Comparison of ENCODE assay signal across 11 cellular contexts in genomic region chr2:206423147-206423546, GRCh38. TPM values are rescaled to one million over a fixed set of nuclear protein-coding genes. Genes with fewer than 3 reads are reported as not detected.
DNase-seq lines count a peak whose midpoint lies in the region; ATAC-seq, FAIRE-seq and TF ChIP-seq lines count a peak whose summit lies in the region.
"Had no signal": no experiment of that assay in that cellular context is flagged by ENCODE, and none has a peak within 500 bp of the region (broad histone marks: within the 10 kb centered on the region; RNA-seq: fewer than 3 reads in every experiment).

No MANE protein-coding gene starts in this region.

- no peaks in the 10 kb centered on the region for H3K36me3 ChIP-seq in CD8-positive, alpha-beta T cell (ENCODE audit: insufficient read depth, low read length)

- no peak for TF ChIP-seq CTCF in RWPE1 (conservative IDR thresholded peaks at IDR 0.05; ENCODE audit: low read depth)
- TF ChIP-seq CTCF in CD8-positive, alpha-beta T cell (IDR thresholded peaks at IDR 0.05), result no peak

- no peak overlapping the region for H3K4me3 ChIP-seq in CD8-positive, alpha-beta T cell (ENCODE audit: low read depth, low read length)

- no peak overlapping the region for H3K27ac ChIP-seq in RWPE1
- no peak overlapping the region for H3K27ac ChIP-seq in CD8-positive, alpha-beta T cell (ENCODE audit: low read depth, low read length)

- ATAC-seq in HG02571 (IDR thresholded peaks at IDR 0.05; ENCODE audit: unreplicated experiment), result peak; percentile 56
- no peak for ATAC-seq in CD8-positive, alpha-beta T cell
- ATAC-seq: naive thymus-derived CD4-positive, alpha-beta T cell had no signal

- FAIRE-seq in GM12892 (lab: Jason Lieb, UNC), result peak; percentile 51

- CTCF ChIA-PET in RWPE1 (lab: Yijun Ruan, JAX), result interaction anchor here (0.6 kb wide), 1 partner anchor 180 kb away, joined by 3 read pairs; no protein-coding TSS in a partner anchor
- CTCF ChIA-PET in CD8-positive, alpha-beta T cell (lab: Charles Lee), result no interaction called here

- no peaks in the 10 kb centered on the region for H3K9me3 Mint-ChIP-seq in CD8-positive, alpha-beta T cell
- H3K9me3 Mint-ChIP-seq: type B pancreatic cell had no signal

- H3K4me1 Mint-ChIP-seq in CD8-positive, alpha-beta T cell (ENCODE audit: low read depth), result no peaks in the 10 kb centered on the region
- H3K4me1 Mint-ChIP-seq: naive thymus-derived CD4-positive, alpha-beta T cell had no signal

- no peak overlapping the region for H3K4me3 Mint-ChIP-seq in CD8-positive, alpha-beta T cell
- H3K4me3 Mint-ChIP-seq: naive thymus-derived CD4-positive, alpha-beta T cell; type B pancreatic cell had no signal

- intact Hi-C loops in CD8-positive, alpha-beta T cell (cut with DNase I, micrococcal nuclease), result no loop called here

- no peaks in the 10 kb centered on the region for H3K9me3 ChIP-seq in CD8-positive, alpha-beta T cell (ENCODE audit: low read length)

- POLR2A ChIA-PET in RWPE1 (lab: Yijun Ruan, JAX; ENCODE audit: low non-redundant PET), result no interaction called here
- POLR2A ChIA-PET in CD8-positive, alpha-beta T cell (lab: Charles Lee), result no interaction called here

- H3K4me1 ChIP-seq in CD8-positive, alpha-beta T cell (ENCODE audit: insufficient read depth, low read length), result no peaks in the 10 kb centered on the region

- H3K27me3 Mint-ChIP-seq in CD8-positive, alpha-beta T cell (ENCODE audit: low read depth), result peaks cover 5% of the 10 kb centered on the region
- H3K27me3 Mint-ChIP-seq: type B pancreatic cell had no signal

- no peak overlapping the region for H3K27ac Mint-ChIP-seq in CD8-positive, alpha-beta T cell
- H3K27ac Mint-ChIP-seq: naive thymus-derived CD4-positive, alpha-beta T cell; type B pancreatic cell had no signal

- DNase-seq in GM12892 (ENCODE audit: insufficient read length) (no peak), RWPE1 (ENCODE audit: low spot score) (peak; percentile 44), iPS DF 19.7 (ENCODE audit: low read depth, low spot score) (peak; percentile 50), NCI-H1092 (lab: John Stamatoyannopoulos, UW) (no peak), T-helper 1 cell (no peak)
- no peak for DNase-seq in CD8-positive, alpha-beta T cell
- DNase-seq in activated CD4-positive, alpha-beta T cell treated with anti-CD3 and anti-CD28 coated beads, Interleukin-2, amount 50 U/mL, for 1 hour, result no peak
- DNase-seq: naive thymus-derived CD4-positive, alpha-beta T cell; NCI-H524 treated with DMSO at 0.1 percent for 48 hours had no signal

- TF ChIP-seq POLR2A in GM12892 (IDR thresholded peaks at IDR 0.05; ENCODE audit: low read depth, low read length), result no peak

- H3K36me3 Mint-ChIP-seq in CD8-positive, alpha-beta T cell, result no peaks in the 10 kb centered on the region
- H3K36me3 Mint-ChIP-seq: naive thymus-derived CD4-positive, alpha-beta T cell; type B pancreatic cell had no signal

- no peaks in the 10 kb centered on the region for H3K27me3 ChIP-seq in CD8-positive, alpha-beta T cell (ENCODE audit: insufficient read depth, low read length)

RNA-seq across cellular contexts. Expression of gene ADAM23, which starts 20.2 kb away (rescaled TPM):
- 23.2 TPM for polyA plus RNA-seq in GM12892 (2012; ENCODE audit: missing spikeins)
- total RNA-seq in CD8-positive, alpha-beta T cell, result under 1 TPM; 0.14 to 0.33 TPM

Comparison
In these comparisons a context has a peak if more than half of its experiments do, and no peak if none do; other contexts are left out.
1. DNase-seq: peak in RWPE1 (single experiment) and iPS DF 19.7 (single experiment); none in GM12892 (single experiment), CD8-positive, alpha-beta T cell (0 of 7), NCI-H1092 (single experiment), activated CD4-positive, alpha-beta T cell treated with anti-CD3 and anti-CD28 coated beads, Interleukin-2, amount 50 U/mL, for 1 hour (single experiment) and T-helper 1 cell (0 of 5).